Comparison of ENCODE assay signal across 18 cellular contexts in the genomic region with DNA sequence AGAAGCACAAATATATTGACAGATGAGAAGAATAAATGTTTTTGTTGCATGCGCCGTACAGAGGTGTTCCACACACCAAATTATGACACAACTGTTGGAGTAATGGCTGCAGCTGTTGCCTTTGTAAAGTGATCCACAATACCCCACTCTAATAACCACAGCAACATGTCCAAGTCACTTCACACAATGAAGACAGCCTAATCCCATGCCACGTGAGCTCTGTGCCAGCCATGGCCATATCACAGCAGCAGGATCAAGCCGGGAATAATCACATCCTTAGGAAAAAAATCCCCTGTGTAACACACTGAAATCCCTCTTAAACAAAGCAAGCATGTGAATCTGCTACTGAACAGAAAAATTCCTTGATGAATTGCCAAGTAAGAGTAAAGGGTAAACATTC.
DNase-seq lines count a peak whose midpoint lies in the region; ATAC-seq and TF ChIP-seq lines count a peak whose summit lies in the region.
"Had no signal": no experiment of that assay in that cellular context is flagged by ENCODE, and none has a peak within 500 bp of the region (broad histone marks: within the 10 kb centered on the region; RNA-seq: fewer than 3 reads in every experiment).

No MANE protein-coding gene starts in this region.

- peaks cover 4% of the 10 kb centered on the region for H3K27me3 ChIP-seq in osteoblast (ENCODE audit: insufficient read depth, low read length)
- H3K27me3 ChIP-seq: BE2C had no signal

- H3K4me1 ChIP-seq in osteoblast (ENCODE audit: insufficient read depth, low read length): no peaks in the 10 kb centered on the region
- H3K4me1 ChIP-seq: BE2C had no signal

- no peaks in the 10 kb centered on the region for H3K27me3 Mint-ChIP-seq in brain

- no peaks in the 10 kb centered on the region for H3K36me3 ChIP-seq in osteoblast (ENCODE audit: insufficient read depth, low read length)
- H3K36me3 ChIP-seq: BE2C had no signal

- H3K79me2 ChIP-seq in osteoblast (ENCODE audit: insufficient read depth, low read length): no peaks in the 10 kb centered on the region

- H3K4me2 ChIP-seq in osteoblast (ENCODE audit: insufficient read depth, low read length): no peak overlapping the region
- H3K4me2 ChIP-seq: GM23338 had no signal

- no peaks in the 10 kb centered on the region for H3K36me3 Mint-ChIP-seq in brain

- H3K9me3 ChIP-seq in osteoblast (ENCODE audit: low read depth, low read length): no peaks in the 10 kb centered on the region
- H3K9me3 ChIP-seq: BE2C had no signal

- H2AFZ ChIP-seq in osteoblast (ENCODE audit: low read length): no peak overlapping the region
- H2AFZ ChIP-seq: GM23338 had no signal

- H3K4me1 Mint-ChIP-seq in brain: peaks cover 88% of the 10 kb centered on the region

- H3K4me3 ChIP-seq in skeletal muscle cell (ENCODE audit: low read depth, low read length) (no peak overlapping the region), osteoblast (ENCODE audit: insufficient read depth, low read length) (no peak overlapping the region)
- H3K4me3 ChIP-seq: GM23338 had no signal

- H3K4me3 Mint-ChIP-seq in brain: peak overlapping the region in 2 of 5 experiments; percentile 0 to 13
- H3K4me3 Mint-ChIP-seq: CD4-positive, alpha-beta T cell; GM23338 had no signal

- peak overlapping the region in 4 of 5 experiments; percentile 25 to 95 (median 75) for H3K27ac Mint-ChIP-seq in brain
- H3K27ac Mint-ChIP-seq: CD4-positive, alpha-beta T cell; GM23338 had no signal

- H4K20me1 ChIP-seq in osteoblast (ENCODE audit: insufficient read depth, low read length): no peaks in the 10 kb centered on the region

- DNase-seq in DMS 273 (lab: John Stamatoyannopoulos, UW; ENCODE audit: unreplicated experiment): peak; percentile 41
- DNase-seq in DMS 273 treated with DMSO at 0.1 percent for 48 hours (lab: John Stamatoyannopoulos, UW): no peak
- DNase-seq in NCI-H2171 treated with DMSO at 0.1 percent for 48 hours (lab: John Stamatoyannopoulos, UW): peak; percentile 95
- DNase-seq in skeletal muscle cell (ENCODE audit: low read depth): peak; percentile 36
- no peak for DNase-seq in osteoblast (ENCODE audit: insufficient read length, low spot score, missing footprints)
- DNase-seq in H4 (ENCODE audit: low spot score): no peak
- DNase-seq: BE2C; CD4-positive, alpha-beta T cell; DMS79 treated with DMSO at 0.1 percent for 48 hours; KBM-7; NCI-H1436; NCI-H2081; NCI-H446 treated with DMSO at 0.1 percent for 48 hours; SHP77 had no signal

- no peak for ATAC-seq in HG03108 (IDR thresholded peaks at IDR 0.05; ENCODE audit: unreplicated experiment)
- ATAC-seq: GM23338 had no signal

- no peak overlapping the region for H3K27ac ChIP-seq in osteoblast (ENCODE audit: low read depth, low read length)
- H3K27ac ChIP-seq: 22Rv1 had no signal

- peaks cover 0 to 3% (median 0%) of the 10 kb centered on the region in 5 experiments for H3K9me3 Mint-ChIP-seq in brain
- H3K9me3 Mint-ChIP-seq: CD4-positive, alpha-beta T cell; GM23338 had no signal

- no peak for TF ChIP-seq CTCF in brain (conservative IDR thresholded peaks at IDR 0.05)
- no peak for TF ChIP-seq CTCF in osteoblast (IDR thresholded peaks at IDR 0.05; ENCODE audit: extremely low read depth, low read depth, low read length)

Comparison
In these comparisons a context has a peak if more than half of its experiments do, and no peak if none do; other contexts are left out.
1. DNase-seq: peak in DMS 273 (single experiment), NCI-H2171 treated with DMSO at 0.1 percent for 48 hours (single experiment) and skeletal muscle cell (single experiment); none in DMS 273 treated with DMSO at 0.1 percent for 48 hours (single experiment), osteoblast (single experiment) and H4 (single experiment).